ENCODE assay signal across 11 cellular contexts in the genomic region with DNA sequence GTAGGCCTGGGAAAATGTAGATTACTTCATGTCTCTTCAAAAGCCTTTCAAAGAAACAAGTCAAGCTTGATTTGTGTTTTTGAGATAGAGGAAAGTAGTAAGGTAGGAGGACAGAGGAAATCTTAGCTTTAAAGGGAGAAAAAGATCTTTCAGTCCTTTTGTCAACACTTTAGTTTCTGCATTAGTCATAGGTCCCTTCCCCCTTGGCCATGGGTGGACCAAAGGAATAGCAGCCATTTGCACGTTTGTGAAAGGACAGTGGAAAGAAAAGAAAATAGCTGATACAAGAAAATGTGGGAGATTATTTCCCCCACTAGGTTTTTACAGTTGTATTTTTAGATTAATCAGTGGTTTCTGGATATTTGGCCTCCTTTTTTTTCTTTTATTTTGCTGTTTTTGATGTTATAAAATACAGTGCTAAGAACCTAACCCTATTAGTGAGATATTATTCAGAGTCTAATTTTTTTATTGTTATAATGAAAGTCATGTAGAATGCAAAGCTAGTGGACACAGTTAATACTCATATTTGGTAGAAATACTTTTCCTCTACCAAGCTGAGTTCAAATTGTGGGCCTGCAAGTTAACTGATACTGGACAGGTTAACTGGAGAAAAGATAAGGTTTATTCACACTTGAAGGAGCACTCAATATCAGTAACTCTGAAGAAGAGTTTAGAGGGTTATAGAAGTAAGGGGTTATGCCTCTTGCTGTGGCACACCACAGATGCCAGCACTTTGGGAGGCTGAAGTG.
DNase-seq lines count a peak whose midpoint lies in the region; ATAC-seq, FAIRE-seq and TF ChIP-seq lines count a peak whose summit lies in the region.
"Had no signal": no experiment of that assay in that cellular context is flagged by ENCODE, and none has a peak within 500 bp of the region (broad histone marks: within the 10 kb centered on the region; RNA-seq: fewer than 3 reads in every experiment).

No MANE protein-coding gene starts in this region.

- TF ChIP-seq POLR2A in prostate gland (IDR thresholded peaks at IDR 0.05): no peak

- TF ChIP-seq CTCF in prostate gland (IDR thresholded peaks at IDR 0.05): no peak

- DNase-seq in activated T-cell treated with anti-CD3 and anti-CD28 coated beads, Interleukin-2, amount 50 U/mL, for 4 hours: no peak
- no peak for DNase-seq in activated T-cell treated with anti-CD3 and anti-CD28 coated beads, Interleukin-2, amount 50 U/mL, for 1 hour
- DNase-seq in LHCN-M2 (ENCODE audit: low read depth) (peak; percentile 54), prostate gland (ENCODE audit: low spot score) (no peak), putamen (ENCODE audit: low spot score) (no peak), RCC 7860 (ENCODE audit: low spot score) (no peak)
- DNase-seq in central memory CD8-positive, alpha-beta T cell (ENCODE audit: low spot score in 2 of 2): no peak
- peak; percentile 28 for DNase-seq in stimulated activated naive CD8-positive, alpha-beta T cell treated with anti-CD3 and anti-CD28 coated beads, Interleukin-15, Interleukin-2, amounts not matched to agents 100 U/mL and 50 U/mL, for 24 hours
- DNase-seq: glutamatergic neuron, NCI-H1436 had no signal

- H3K9me3 ChIP-seq in prostate gland: no peaks in the 10 kb centered on the region

- no peaks in the 10 kb centered on the region for H3K36me3 ChIP-seq in prostate gland

- H3K27me3 Mint-ChIP-seq in activated T-cell treated with anti-CD3 and anti-CD28 coated beads, Interleukin-2, amount 50 U/mL, for 4 hours (ENCODE audit: low read depth): no peaks in the 10 kb centered on the region
- H3K27me3 Mint-ChIP-seq in central memory CD8-positive, alpha-beta T cell: no peaks in the 10 kb centered on the region

- H3K27me3 ChIP-seq in prostate gland (replicated peaks; ENCODE audit: insufficient read depth): no peaks in the 10 kb centered on the region

- H3K4me1 Mint-ChIP-seq in activated T-cell treated with anti-CD3 and anti-CD28 coated beads, Interleukin-2, amount 50 U/mL, for 4 hours (ENCODE audit: low read depth): peaks cover 71% of the 10 kb centered on the region
- peaks cover 79% of the 10 kb centered on the region for H3K4me1 Mint-ChIP-seq in central memory CD8-positive, alpha-beta T cell
- H3K4me1 Mint-ChIP-seq: nephron had no signal

- peak in 1 of 2 donors; percentile 19 for ATAC-seq in activated T-cell treated with anti-CD3 and anti-CD28 coated beads, Interleukin-2, amount 50 U/mL, for 4 hours
- ATAC-seq in central memory CD8-positive, alpha-beta T cell (replicated peaks; ENCODE audit: extremely low read depth, poor library complexity, severe bottlenecking): no peak
- no peak for ATAC-seq in stimulated activated naive CD8-positive, alpha-beta T cell treated with anti-CD3 and anti-CD28 coated beads, Interleukin-15, Interleukin-2, amounts not matched to agents 100 U/mL and 50 U/mL, for 24 hours

- no peak overlapping the region for H3K4me3 ChIP-seq in prostate gland

- H3K27ac Mint-ChIP-seq in central memory CD8-positive, alpha-beta T cell (ENCODE audit: low read depth): peak overlapping the region; percentile 61
- H3K27ac Mint-ChIP-seq: nephron had no signal

- no peaks in the 10 kb centered on the region for H3K9me3 Mint-ChIP-seq in activated T-cell treated with anti-CD3 and anti-CD28 coated beads, Interleukin-2, amount 50 U/mL, for 4 hours
- no peaks in the 10 kb centered on the region for H3K9me3 Mint-ChIP-seq in central memory CD8-positive, alpha-beta T cell
- H3K9me3 Mint-ChIP-seq: nephron had no signal

- H3K36me3 Mint-ChIP-seq in activated T-cell treated with anti-CD3 and anti-CD28 coated beads, Interleukin-2, amount 50 U/mL, for 4 hours (ENCODE audit: insufficient read depth): peaks cover 31% of the 10 kb centered on the region
- H3K36me3 Mint-ChIP-seq in central memory CD8-positive, alpha-beta T cell (ENCODE audit: insufficient read depth): peaks cover 3% of the 10 kb centered on the region

- H3K4me1 ChIP-seq in prostate gland (replicated peaks): no peaks in the 10 kb centered on the region

- intact Hi-C loops in prostate gland (cut with DNase I): no loop called here

- WGBS in prostate gland: 68% methylated on average over 1 of the region's 1 CpG

- no peak overlapping the region for H3K27ac ChIP-seq in prostate gland

- peak overlapping the region; percentile 13 for H3K4me3 Mint-ChIP-seq in activated T-cell treated with anti-CD3 and anti-CD28 coated beads, Interleukin-2, amount 50 U/mL, for 4 hours
- peak overlapping the region; percentile 48 for H3K4me3 Mint-ChIP-seq in central memory CD8-positive, alpha-beta T cell
- H3K4me3 Mint-ChIP-seq: nephron had no signal

- FAIRE-seq in RCC 7860 (lab: Jason Lieb, UNC): no peak

Comparison
In these comparisons a context has a peak if more than half of its experiments do, and no peak if none do; other contexts are left out.
1. DNase-seq: peak in LHCN-M2 (single experiment) and stimulated activated naive CD8-positive, alpha-beta T cell treated with anti-CD3 and anti-CD28 coated beads, Interleukin-15, Interleukin-2, amounts not matched to agents 100 U/mL and 50 U/mL, for 24 hours (single experiment); none in activated T-cell treated with anti-CD3 and anti-CD28 coated beads, Interleukin-2, amount 50 U/mL, for 4 hours (single experiment), activated T-cell treated with anti-CD3 and anti-CD28 coated beads, Interleukin-2, amount 50 U/mL, for 1 hour (single experiment), central memory CD8-positive, alpha-beta T cell (0 of 2), prostate gland (single experiment), putamen (single experiment) and RCC 7860 (single experiment).